1 cellular context compared by ENCODE assay signal in genomic region chr2:190481339-190481738, GRCh38.
TF ChIP-seq lines count a peak whose summit lies in the region.

No MANE protein-coding gene starts in this region.

TF ChIP-seq in SK-N-SH, 30 proteins besides CTCF, POLR2A, EP300 and RAD21 (continued from another document):
- TF ChIP-seq RXRA (IDR thresholded peaks at IDR 0.05; ENCODE audit: borderline replicate concordance, low read depth) (no peak), TCF12 (IDR thresholded peaks at IDR 0.05) (no peak), ELF1 (IDR thresholded peaks at IDR 0.05) (no peak), NRF1 (IDR thresholded peaks at IDR 0.05; ENCODE audit: low read depth, low read length) (no peak), GABPA (IDR thresholded peaks at IDR 0.05; ENCODE audit: low read depth) (no peak)
